18 cellular contexts compared by ENCODE assay signal in genomic region chr5:140336388-140336787, GRCh38. TPM values are rescaled to one million over a fixed set of nuclear protein-coding genes. Genes with fewer than 3 reads are reported as not detected.
DNase-seq lines count a peak whose midpoint lies in the region; ATAC-seq and TF ChIP-seq lines count a peak whose summit lies in the region.
"Had no signal": no experiment of that assay in that cellular context is flagged by ENCODE, and none has a peak within 500 bp of the region (broad histone marks: within the 10 kb centered on the region; RNA-seq: fewer than 3 reads in every experiment).

No MANE protein-coding gene starts in this region.

- H3K9me3 Mint-ChIP-seq in nephron progenitor cell, result no peaks in the 10 kb centered on the region
- H3K9me3 Mint-ChIP-seq: activated T-helper 1 cell treated with anti-CD3 and anti-CD28 coated beads, Interleukin-12 subunit alpha, Interleukin-12 subunit beta, Interleukin-2, Interleukin-4 antibody, amounts not matched to agents 30 ng/mL and 10 ng/mL and 1 ng/mL, durations not matched to agents 14 hours and 24 hours and 36 hours; IgD-negative memory B cell had no signal

- H3K4me1 ChIP-seq in transverse colon, result peaks cover 0 to 17% (median 2%) of the 10 kb centered on the region in 4 donors

- H3K27me3 ChIP-seq in transverse colon, result no peaks in the 10 kb centered on the region

- H3K27me3 Mint-ChIP-seq in nephron progenitor cell (ENCODE audit: low read depth, poor library complexity), result peaks cover 11% of the 10 kb centered on the region
- H3K27me3 Mint-ChIP-seq: IgD-negative memory B cell, T-helper 17 cell had no signal

- 50 to 67% methylated on average over 1 to 5 of the region's 5 CpGs for WGBS in transverse colon (ENCODE audit: low coverage in 1 of 2), 2 donors

- H3K36me3 ChIP-seq in transverse colon, result no peaks in the 10 kb centered on the region

- no peak for TF ChIP-seq EP300 in transverse colon (IDR thresholded peaks at IDR 0.05; ENCODE audit: low read depth)

- TF ChIP-seq CTCF in choroid plexus epithelial cell (conservative IDR thresholded peaks at IDR 0.05; ENCODE audit: low read depth, low read length) (peak; percentile 32), nephron progenitor cell (IDR thresholded peaks at IDR 0.05) (no peak), transverse colon (IDR thresholded peaks at IDR 0.05) (no peak)

- in situ Hi-C loops in transverse colon (cut with MboI; ENCODE audit: low pct_ligation_motif_present in 1 of 4, low pct_unique_long_range_greater_than_20kb in 1 of 4, low sequenced_read_pairs in 3 of 4), result no loop called here

- no peak overlapping the region for H3K4me3 ChIP-seq in choroid plexus epithelial cell (ENCODE audit: low read depth, low read length)
- no peak overlapping the region for H3K4me3 ChIP-seq in transverse colon
- H3K4me3 ChIP-seq: PC-9 had no signal

- H3K36me3 Mint-ChIP-seq in nephron progenitor cell (ENCODE audit: low read depth), result no peaks in the 10 kb centered on the region

- peak overlapping the region; percentile 41 to 81 (median 60) for H3K27ac ChIP-seq in transverse colon
- H3K27ac ChIP-seq: C4-2B, PC-9 had no signal

- ATAC-seq in left cardiac atrium (peak; percentile 30 to 87), HG03442 (IDR thresholded peaks at IDR 0.05; ENCODE audit: unreplicated experiment) (no peak), GM21423 (IDR thresholded peaks at IDR 0.05; ENCODE audit: unreplicated experiment) (no peak)
- ATAC-seq: T-helper 17 cell had no signal

- peaks cover 18% of the 10 kb centered on the region for H3K4me1 Mint-ChIP-seq in nephron progenitor cell
- H3K4me1 Mint-ChIP-seq: T-helper 17 cell had no signal

- no peaks in the 10 kb centered on the region for H3K9me3 ChIP-seq in transverse colon

- H3K27ac Mint-ChIP-seq in nephron progenitor cell, result peak overlapping the region; percentile 91
- H3K27ac Mint-ChIP-seq: T-helper 17 cell had no signal

- H3K4me3 Mint-ChIP-seq in nephron progenitor cell, result peak overlapping the region; percentile 10
- H3K4me3 Mint-ChIP-seq: activated T-helper 1 cell treated with anti-CD3 and anti-CD28 coated beads, Interleukin-12 subunit alpha, Interleukin-12 subunit beta, Interleukin-2, Interleukin-4 antibody, amounts not matched to agents 30 ng/mL and 10 ng/mL and 1 ng/mL, durations not matched to agents 14 hours and 24 hours and 36 hours; IgD-negative memory B cell; T-helper 17 cell had no signal

- intact Hi-C loops in left cardiac atrium (cut with DNase I), result no loop called here
- intact Hi-C loops in transverse colon (cut with DNase I; ENCODE audit: low total_unique reads), result no loop called here

- TF ChIP-seq POLR2A in transverse colon (IDR thresholded peaks at IDR 0.05), result no peak

- DNase-seq in choroid plexus epithelial cell (ENCODE audit: low read depth), result peak; percentile 60
- DNase-seq in left cardiac atrium, result peak; percentile 40
- DNase-seq in nephron progenitor cell, result no peak
- no peak for DNase-seq in transverse colon
- DNase-seq in stimulated activated CD4-positive, alpha-beta T cell treated with anti-CD3 and anti-CD28 coated beads, Interleukin-4, amount 100 ng/mL, for 24 hours, result no peak
- DNase-seq: activated CD4-positive, alpha-beta T cell treated with anti-CD3 and anti-CD28 coated beads for 48 hours; anterior cingulate cortex; effector CD8-positive, alpha-beta T cell; glutamatergic neuron; NCI-H1417; T-helper 17 cell had no signal

RNA-seq across cellular contexts. Expression of gene HBEGF, which starts 10.0 kb away (rescaled TPM):
- total RNA-seq in left cardiac atrium, result 10 to 100 TPM; 12.9 to 18.3 TPM
- total RNA-seq in transverse colon, result 10 to 100 TPM; 10.5 to 40.0 (median 35.6) TPM

RNA-seq across cellular contexts. Expression of gene SLC4A9, which starts 23.6 kb away (rescaled TPM):
- under 1 TPM; 0.09 to 0.21 TPM for total RNA-seq in left cardiac atrium
- total RNA-seq in transverse colon, result 1 to 10 TPM in 1 of 4 donors, under 1 TPM in 2, not detected in 1; 0.48 to 3.0 (median 0.82) TPM
- total RNA-seq: activated T-helper 1 cell treated with anti-CD3 and anti-CD28 coated beads, Interleukin-12 subunit alpha, Interleukin-12 subunit beta, Interleukin-2, Interleukin-4 antibody, amounts not matched to agents 30 ng/mL and 10 ng/mL and 1 ng/mL, durations not matched to agents 14 hours and 24 hours and 36 hours; NCI-H460; T-helper 17 cell had no signal

RNA-seq across cellular contexts. Expression of gene PFDN1, which starts 33.5 kb away (rescaled TPM):
- total RNA-seq in left cardiac atrium, result 10 to 100 TPM; 49.1 to 54.7 TPM
- total RNA-seq in transverse colon, result 100 to 1,000 TPM in 2 of 4 donors, 10 to 100 TPM in 2; 72.9 to 230 (median 98.4) TPM

Comparison
In these comparisons a context has a peak if more than half of its experiments do, and no peak if none do; other contexts are left out.
1. DNase-seq: peak in choroid plexus epithelial cell (single experiment) and left cardiac atrium (single experiment); none in nephron progenitor cell (single experiment), transverse colon (single experiment) and stimulated activated CD4-positive, alpha-beta T cell treated with anti-CD3 and anti-CD28 coated beads, Interleukin-4, amount 100 ng/mL, for 24 hours (single experiment).
2. ATAC-seq: peak in left cardiac atrium (2 of 2); none in HG03442 (single experiment) and GM21423 (single experiment).